Comparison of ENCODE assay signal across 14 cellular contexts in genomic region chr7:149883049-149883439, GRCh38. TPM values are rescaled to one million over a fixed set of nuclear protein-coding genes. Genes with fewer than 3 reads are reported as not detected.
A peak's percentile ranks its signal among the peaks of the same experiment; 100 is the strongest.
DNase-seq lines count a peak whose midpoint lies in the region; ATAC-seq and TF ChIP-seq lines count a peak whose summit lies in the region.
"Had no signal": no experiment of that assay in that cellular context is flagged by ENCODE, and none has a peak within 500 bp of the region (broad histone marks: within the 10 kb centered on the region; RNA-seq: fewer than 3 reads in every experiment).

No MANE protein-coding gene starts in this region.

- peak overlapping the region; percentile 50 for H3K27ac Mint-ChIP-seq in activated naive CD4-positive, alpha-beta T cell treated with anti-CD3 and anti-CD28 coated beads, Interleukin-2, amount 10 ng/mL, durations not matched to agents 7 days and 5 days
- peak overlapping the region; percentile 52 for H3K27ac Mint-ChIP-seq in activated CD8-positive, alpha-beta T cell treated with anti-CD3 and anti-CD28 coated beads for 36 hours
- H3K27ac Mint-ChIP-seq in stimulated activated naive CD8-positive, alpha-beta T cell treated with anti-CD3 and anti-CD28 coated beads, Interleukin-15, amount 100 ng/mL, for 72 hours, result no peak overlapping the region
- H3K27ac Mint-ChIP-seq: activated T-cell treated with anti-CD3 and anti-CD28 coated beads, Interleukin-2, amount 50 U/mL, for 24 hours; H9; memory B cell had no signal

- peak overlapping the region; percentile 60 for H3K27ac ChIP-seq in layer of hippocampus (ENCODE audit: low read depth, low read length)
- H3K27ac ChIP-seq: upper lobe of right lung had no signal

- DNase-seq in activated naive CD4-positive, alpha-beta T cell treated with anti-CD3 and anti-CD28 coated beads, Interleukin-2, amount 10 ng/mL, durations not matched to agents 7 days and 5 days, result no peak
- DNase-seq in activated naive CD4-positive, alpha-beta T cell (lab: John Stamatoyannopoulos, UW), result no peak
- DNase-seq in activated CD8-positive, alpha-beta T cell treated with anti-CD3 and anti-CD28 coated beads for 36 hours, result no peak
- DNase-seq in stimulated activated naive CD8-positive, alpha-beta T cell treated with anti-CD3 and anti-CD28 coated beads, Interleukin-15, amount 100 ng/mL, for 72 hours, result no peak
- no peak for DNase-seq in NCI-H748 treated with DMSO at 0.1 percent for 48 hours (lab: John Stamatoyannopoulos, UW)
- DNase-seq: SIG-M5 had no signal

- H3K27me3 ChIP-seq in layer of hippocampus (ENCODE audit: control insufficient read depth, insufficient read depth, low read length), result no peaks in the 10 kb centered on the region
- H3K27me3 ChIP-seq: MG63, upper lobe of right lung had no signal

- POLR2A ChIA-PET in activated CD8-positive, alpha-beta T cell treated with anti-CD3 and anti-CD28 coated beads for 36 hours (lab: Charles Lee), result interaction anchor here (1.7 to 3.1 kb wide), 2 partner anchors 12 to 44 kb away, joined by 5 to 11 read pairs; no protein-coding TSS in a partner anchor

- no peak for ATAC-seq in activated CD8-positive, alpha-beta T cell treated with anti-CD3 and anti-CD28 coated beads for 36 hours
- peak; percentile 10 for ATAC-seq in stimulated activated naive CD8-positive, alpha-beta T cell treated with anti-CD3 and anti-CD28 coated beads, Interleukin-15, amount 100 ng/mL, for 72 hours
- no peak for ATAC-seq in GM19467 (IDR thresholded peaks at IDR 0.05; ENCODE audit: unreplicated experiment)
- no peak for ATAC-seq in HG03108 (IDR thresholded peaks at IDR 0.05; ENCODE audit: unreplicated experiment)

- CTCF ChIA-PET in activated naive CD4-positive, alpha-beta T cell treated with anti-CD3 and anti-CD28 coated beads, Interleukin-2, amount 10 ng/mL, durations not matched to agents 7 days and 5 days (lab: Charles Lee), result interaction anchor here (1.5 to 3.9 kb wide), 7 partner anchors 8 to 162 kb away, joined by 6 to 31 read pairs (median 9); no protein-coding TSS in a partner anchor
- CTCF ChIA-PET in activated CD8-positive, alpha-beta T cell treated with anti-CD3 and anti-CD28 coated beads for 36 hours (lab: Charles Lee), result interaction anchor here (0.6 to 2.5 kb wide), 10 partner anchors 8 to 198 kb away, joined by 3 to 15 read pairs (median 8); partner anchors contain the start of gene ZNF862

- peaks cover 16% of the 10 kb centered on the region for H3K36me3 Mint-ChIP-seq in activated naive CD4-positive, alpha-beta T cell treated with anti-CD3 and anti-CD28 coated beads, Interleukin-2, amount 10 ng/mL, durations not matched to agents 7 days and 5 days
- H3K36me3 Mint-ChIP-seq in activated CD8-positive, alpha-beta T cell treated with anti-CD3 and anti-CD28 coated beads for 36 hours (ENCODE audit: low read depth), result peaks cover 8% of the 10 kb centered on the region
- H3K36me3 Mint-ChIP-seq: memory B cell had no signal

- H3K9me3 Mint-ChIP-seq in activated naive CD4-positive, alpha-beta T cell treated with anti-CD3 and anti-CD28 coated beads, Interleukin-2, amount 10 ng/mL, durations not matched to agents 7 days and 5 days, result no peaks in the 10 kb centered on the region
- H3K9me3 Mint-ChIP-seq in activated CD8-positive, alpha-beta T cell treated with anti-CD3 and anti-CD28 coated beads for 36 hours, result no peaks in the 10 kb centered on the region
- no peaks in the 10 kb centered on the region for H3K9me3 Mint-ChIP-seq in stimulated activated naive CD8-positive, alpha-beta T cell treated with anti-CD3 and anti-CD28 coated beads, Interleukin-15, amount 100 ng/mL, for 72 hours
- H3K9me3 Mint-ChIP-seq: activated T-cell treated with anti-CD3 and anti-CD28 coated beads, Interleukin-2, amount 50 U/mL, for 24 hours; H9; memory B cell had no signal

- H3K4me3 Mint-ChIP-seq in activated naive CD4-positive, alpha-beta T cell treated with anti-CD3 and anti-CD28 coated beads, Interleukin-2, amount 10 ng/mL, durations not matched to agents 7 days and 5 days, result no peak overlapping the region
- no peak overlapping the region for H3K4me3 Mint-ChIP-seq in activated CD8-positive, alpha-beta T cell treated with anti-CD3 and anti-CD28 coated beads for 36 hours
- H3K4me3 Mint-ChIP-seq in stimulated activated naive CD8-positive, alpha-beta T cell treated with anti-CD3 and anti-CD28 coated beads, Interleukin-15, amount 100 ng/mL, for 72 hours, result no peak overlapping the region
- H3K4me3 Mint-ChIP-seq: activated T-cell treated with anti-CD3 and anti-CD28 coated beads, Interleukin-2, amount 50 U/mL, for 24 hours; H9; memory B cell had no signal

- intact Hi-C loops in activated CD8-positive, alpha-beta T cell treated with anti-CD3 and anti-CD28 coated beads for 36 hours (cut with micrococcal nuclease), result no loop called here

- TF ChIP-seq CTCF in activated CD8-positive, alpha-beta T cell treated with anti-CD3 and anti-CD28 coated beads for 36 hours (IDR thresholded peaks at IDR 0.05), result no peak

- H3K4me1 Mint-ChIP-seq in activated naive CD4-positive, alpha-beta T cell treated with anti-CD3 and anti-CD28 coated beads, Interleukin-2, amount 10 ng/mL, durations not matched to agents 7 days and 5 days, result peaks cover 13% of the 10 kb centered on the region
- H3K4me1 Mint-ChIP-seq in activated CD8-positive, alpha-beta T cell treated with anti-CD3 and anti-CD28 coated beads for 36 hours (ENCODE audit: low read depth), result peaks cover 8% of the 10 kb centered on the region
- peaks cover 32% of the 10 kb centered on the region for H3K4me1 Mint-ChIP-seq in stimulated activated naive CD8-positive, alpha-beta T cell treated with anti-CD3 and anti-CD28 coated beads, Interleukin-15, amount 100 ng/mL, for 72 hours

- H3K27me3 Mint-ChIP-seq in activated naive CD4-positive, alpha-beta T cell treated with anti-CD3 and anti-CD28 coated beads, Interleukin-2, amount 10 ng/mL, durations not matched to agents 7 days and 5 days, result no peaks in the 10 kb centered on the region
- no peaks in the 10 kb centered on the region for H3K27me3 Mint-ChIP-seq in activated CD8-positive, alpha-beta T cell treated with anti-CD3 and anti-CD28 coated beads for 36 hours
- no peaks in the 10 kb centered on the region for H3K27me3 Mint-ChIP-seq in stimulated activated naive CD8-positive, alpha-beta T cell treated with anti-CD3 and anti-CD28 coated beads, Interleukin-15, amount 100 ng/mL, for 72 hours
- H3K27me3 Mint-ChIP-seq: activated T-cell treated with anti-CD3 and anti-CD28 coated beads, Interleukin-2, amount 50 U/mL, for 24 hours; memory B cell had no signal

RNA-seq across cellular contexts. Expression of gene ATP6V0E2, which starts 9.3 kb away (rescaled TPM):
- 10 to 100 TPM; 46.3 to 46.7 TPM for total RNA-seq in activated CD8-positive, alpha-beta T cell treated with anti-CD3 and anti-CD28 coated beads for 36 hours

RNA-seq across cellular contexts. Expression of gene ZNF862, which starts 44.9 kb away (rescaled TPM):
- 10 to 100 TPM; 11.0 to 12.4 TPM for total RNA-seq in activated CD8-positive, alpha-beta T cell treated with anti-CD3 and anti-CD28 coated beads for 36 hours

Comparison
In these comparisons a context has a peak if more than half of its experiments do, and no peak if none do; other contexts are left out.
1. H3K27ac Mint-ChIP-seq: peak in activated naive CD4-positive, alpha-beta T cell treated with anti-CD3 and anti-CD28 coated beads, Interleukin-2, amount 10 ng/mL, durations not matched to agents 7 days and 5 days (single experiment) and activated CD8-positive, alpha-beta T cell treated with anti-CD3 and anti-CD28 coated beads for 36 hours (single experiment); none in stimulated activated naive CD8-positive, alpha-beta T cell treated with anti-CD3 and anti-CD28 coated beads, Interleukin-15, amount 100 ng/mL, for 72 hours (0 of 2).